In genomic region chr15:67070892-67071664, GRCh38 we compare ENCODE assay signal across 22 cellular contexts. TPM values are rescaled to one million over a fixed set of nuclear protein-coding genes. Genes with fewer than 3 reads are reported as not detected.
DNase-seq lines count a peak whose midpoint lies in the region; ATAC-seq and TF ChIP-seq lines count a peak whose summit lies in the region.
"Had no signal": no experiment of that assay in that cellular context is flagged by ENCODE, and none has a peak within 500 bp of the region (broad histone marks: within the 10 kb centered on the region; RNA-seq: fewer than 3 reads in every experiment).

No MANE protein-coding gene starts in this region.

- intact Hi-C loops in psoas muscle (cut with DNase I), result loop anchor here in 1 of 2 donors (10.0 kb wide), 1 partner anchor 1204 kb away; the partner anchor contains the start of gene FEM1B

- no peak for DNase-seq in T-helper 2 cell treated with Interferon-gamma antibody and Interleukin-4, amounts not matched to agents 5 μg/mL and 100 μg/mL, for 36 hours (ENCODE audit: low spot score)
- DNase-seq in T-helper 2 cell (no peak), M059J (ENCODE audit: low read depth) (peak; percentile 53), endodermal cell (peak; percentile 72), psoas muscle (no peak), immature natural killer cell (no peak)
- no peak for DNase-seq in activated CD4-positive, CD25-positive, alpha-beta regulatory T cell (lab: John Stamatoyannopoulos, UW)
- DNase-seq: activated CD8-positive, alpha-beta memory T cell treated with anti-CD3 and anti-CD28 coated beads, Interleukin-2, amount 50 U/mL, for 48 hours; activated naive CD4-positive, alpha-beta T cell treated with anti-CD3 and anti-CD28 coated beads, Interleukin-2, amount 50 U/mL, for 16 hours; CD4-positive, alpha-beta T cell; dorsolateral prefrontal cortex; heart left ventricle; KBM-7; kidney; NCI-H1092 treated with DMSO at 0.1 percent for 48 hours; NCI-H69; ovary; stimulated activated naive CD4-positive, alpha-beta T cell; upper lobe of left lung had no signal

- WGBS in endodermal cell (ENCODE audit: insufficient coverage in 1 of 2, insufficient read length in 1 of 2), 2 experiments, result 84 to 98% methylated on average over 5 to 9 of the region's 9 CpGs
- 63 to 87% (median 64%) methylated on average over 9 of the region's 9 CpGs for WGBS in psoas muscle, 3 donors
- 79 to 89% methylated on average over 4 to 8 of the region's 9 CpGs for WGBS in gastroesophageal sphincter (ENCODE audit: low coverage in 1 of 2), 2 donors

- H3K36me3 Mint-ChIP-seq in T-helper 2 cell treated with Interferon-gamma antibody and Interleukin-4, amounts not matched to agents 5 μg/mL and 100 μg/mL, for 36 hours (ENCODE audit: low read depth), result peaks cover 71% of the 10 kb centered on the region
- H3K36me3 Mint-ChIP-seq in endodermal cell (ENCODE audit: low read depth) (no peaks in the 10 kb centered on the region), immature natural killer cell (peaks cover 3 to 17% (median 11%) of the 10 kb centered on the region in 3 donors)

- H3K4me1 Mint-ChIP-seq in T-helper 2 cell treated with Interferon-gamma antibody and Interleukin-4, amounts not matched to agents 5 μg/mL and 100 μg/mL, for 36 hours (ENCODE audit: low read depth), result peaks cover 73% of the 10 kb centered on the region
- H3K4me1 Mint-ChIP-seq in endodermal cell (peaks cover 60% of the 10 kb centered on the region), immature natural killer cell (peaks cover 85 to 86% of the 10 kb centered on the region in 2 donors)

- no peaks in the 10 kb centered on the region for H3K9me3 ChIP-seq in endodermal cell (ENCODE audit: control insufficient read depth, low read length)
- no peaks in the 10 kb centered on the region for H3K9me3 ChIP-seq in psoas muscle
- no peaks in the 10 kb centered on the region for H3K9me3 ChIP-seq in gastroesophageal sphincter
- H3K9me3 ChIP-seq: heart left ventricle, ovary, upper lobe of left lung had no signal

- no peak overlapping the region for H3K9ac ChIP-seq in endodermal cell (ENCODE audit: extremely low read depth, low read length, poor library complexity, severe bottlenecking)

- H3K4me3 ChIP-seq in endodermal cell (ENCODE audit: low read length) (no peak overlapping the region), psoas muscle (no peak overlapping the region), gastroesophageal sphincter (no peak overlapping the region)
- H3K4me3 ChIP-seq: dorsolateral prefrontal cortex, heart left ventricle, ovary, upper lobe of left lung had no signal

- H3K4me3 Mint-ChIP-seq in T-helper 2 cell treated with Interferon-gamma antibody and Interleukin-4, amounts not matched to agents 5 μg/mL and 100 μg/mL, for 36 hours, result peak overlapping the region; percentile 18
- H3K4me3 Mint-ChIP-seq in endodermal cell, result no peak overlapping the region
- H3K4me3 Mint-ChIP-seq in immature natural killer cell, result peak overlapping the region in 2 of 5 donors; percentile 24 to 27
- H3K4me3 Mint-ChIP-seq: CD4-positive, alpha-beta T cell had no signal

- H3K27ac Mint-ChIP-seq in T-helper 2 cell treated with Interferon-gamma antibody and Interleukin-4, amounts not matched to agents 5 μg/mL and 100 μg/mL, for 36 hours, result no peak overlapping the region
- H3K27ac Mint-ChIP-seq in endodermal cell (no peak overlapping the region), immature natural killer cell (peak overlapping the region in 1 of 6 donors; percentile 43)

- peak in 1 of 4 donors; percentile 53 for ATAC-seq in psoas muscle
- ATAC-seq in gastroesophageal sphincter, result no peak
- ATAC-seq: esophagus mucosa, heart left ventricle had no signal

- H3K36me3 ChIP-seq in endodermal cell (ENCODE audit: control insufficient read depth, insufficient read depth, low read length) (peaks cover 16% of the 10 kb centered on the region), psoas muscle (ENCODE audit: insufficient read depth in 1 of 2, low read depth in 1 of 2) (no peaks in the 10 kb centered on the region), gastroesophageal sphincter (peaks cover 0 to 4% of the 10 kb centered on the region in 2 donors)
- H3K36me3 ChIP-seq: ovary, upper lobe of left lung had no signal

- no peaks in the 10 kb centered on the region for H3K27me3 ChIP-seq in endodermal cell (ENCODE audit: control insufficient read depth, insufficient read depth, low read length, poor library complexity, severe bottlenecking)
- no peaks in the 10 kb centered on the region for H3K27me3 ChIP-seq in psoas muscle (ENCODE audit: insufficient read depth in 3 of 3, low read length in 2 of 3)
- no peaks in the 10 kb centered on the region for H3K27me3 ChIP-seq in gastroesophageal sphincter
- H3K27me3 ChIP-seq: dorsolateral prefrontal cortex, heart left ventricle, ovary, upper lobe of left lung had no signal

- H3K27me3 Mint-ChIP-seq in T-helper 2 cell treated with Interferon-gamma antibody and Interleukin-4, amounts not matched to agents 5 μg/mL and 100 μg/mL, for 36 hours (ENCODE audit: low read depth), result no peaks in the 10 kb centered on the region
- H3K27me3 Mint-ChIP-seq in endodermal cell (ENCODE audit: insufficient read depth) (peaks cover 45% of the 10 kb centered on the region), immature natural killer cell (ENCODE audit: low read depth in 3 of 3) (peaks cover 3 to 10% (median 8%) of the 10 kb centered on the region in 3 donors)
- H3K27me3 Mint-ChIP-seq: CD4-positive, alpha-beta T cell had no signal

- H3K27ac ChIP-seq in endodermal cell (ENCODE audit: low read depth, low read length) (no peak overlapping the region), psoas muscle (peak overlapping the region; percentile 92), gastroesophageal sphincter (no peak overlapping the region)
- H3K27ac ChIP-seq: dorsolateral prefrontal cortex, heart left ventricle, ovary, VCaP had no signal

- H3K4me1 ChIP-seq in endodermal cell (ENCODE audit: control insufficient read depth, insufficient read depth, low read length) (peaks cover 31% of the 10 kb centered on the region), psoas muscle (peaks cover 87% of the 10 kb centered on the region), gastroesophageal sphincter (peaks cover 0 to 92% (median 26%) of the 10 kb centered on the region in 3 donors)

- TF ChIP-seq CTCF in endodermal cell (conservative IDR thresholded peaks at IDR 0.05), result no peak
- no peak for TF ChIP-seq CTCF in psoas muscle (IDR thresholded peaks at IDR 0.05)
- TF ChIP-seq CTCF in gastroesophageal sphincter (IDR thresholded peaks at IDR 0.05), result no peak

- H3K9me3 Mint-ChIP-seq in T-helper 2 cell treated with Interferon-gamma antibody and Interleukin-4, amounts not matched to agents 5 μg/mL and 100 μg/mL, for 36 hours, result no peaks in the 10 kb centered on the region
- H3K9me3 Mint-ChIP-seq in endodermal cell (no peaks in the 10 kb centered on the region), immature natural killer cell (no peaks in the 10 kb centered on the region)
- H3K9me3 Mint-ChIP-seq: CD4-positive, alpha-beta T cell had no signal

- TF ChIP-seq EP300 in gastroesophageal sphincter (IDR thresholded peaks at IDR 0.05), result no peak

- no peak for TF ChIP-seq POLR2A in gastroesophageal sphincter (IDR thresholded peaks at IDR 0.05)

RNA-seq across cellular contexts. Expression of gene SMAD3, which starts 5.7 kb away (rescaled TPM):
- total RNA-seq in M059J (2014; rRNA removed; shearing (Covaris generic)), result 32.6 and 46.7 TPM in 2 replicates
- total RNA-seq in endodermal cell, result 1 to 10 TPM; 7.8 to 9.6 TPM
- polyA plus RNA-seq in endodermal cell (2013, experiment 1 of 2), result 36.7 TPM
- polyA plus RNA-seq in endodermal cell (2013, experiment 2 of 2), result 35.6 TPM
- total RNA-seq in psoas muscle, result 10 to 100 TPM; 25.7 to 47.6 (median 44.0) TPM
- 10 to 100 TPM in 2 of 3 donors, 1 to 10 TPM in 1; 2.9 to 29.3 (median 20.3) TPM for polyA plus RNA-seq in psoas muscle
- polyA plus RNA-seq in immature natural killer cell, result 10 to 100 TPM in 2 of 3 donors, 1 to 10 TPM in 1; 8.9 to 11.9 (median 10.0) TPM
- 10 to 100 TPM; 19.8 to 30.6 (median 25.9) TPM for total RNA-seq in gastroesophageal sphincter

Comparison
In these comparisons a context has a peak if more than half of its experiments do, and no peak if none do; other contexts are left out.
1. DNase-seq: peak in M059J (single experiment) and endodermal cell (single experiment); none in T-helper 2 cell treated with Interferon-gamma antibody and Interleukin-4, amounts not matched to agents 5 μg/mL and 100 μg/mL, for 36 hours (single experiment), T-helper 2 cell (0 of 5), psoas muscle (0 of 2), immature natural killer cell (0 of 3) and activated CD4-positive, CD25-positive, alpha-beta regulatory T cell (0 of 4).